In genomic region chr7:1032536-1033181, GRCh38 we compare ENCODE assay signal across 19 cellular contexts. TPM values are rescaled to one million over a fixed set of nuclear protein-coding genes. Genes with fewer than 3 reads are reported as not detected.
A peak's percentile ranks its signal among the peaks of the same experiment; 100 is the strongest.
DNase-seq lines count a peak whose midpoint lies in the region; ATAC-seq, FAIRE-seq and TF ChIP-seq lines count a peak whose summit lies in the region.
"Had no signal": no experiment of that assay in that cellular context is flagged by ENCODE, and none has a peak within 500 bp of the region (broad histone marks: within the 10 kb centered on the region; RNA-seq: fewer than 3 reads in every experiment).

No MANE protein-coding gene starts in this region.

- POLR2A ChIA-PET in K562 (lab: Yijun Ruan, JAX): no interaction called here
- POLR2A ChIA-PET in naive thymus-derived CD4-positive, alpha-beta T cell (lab: Charles Lee): interaction anchor here (0.7 kb wide), 1 partner anchor 60 kb away, joined by 3 read pairs; no protein-coding TSS in a partner anchor

- peaks cover 44% of the 10 kb centered on the region for H3K4me1 Mint-ChIP-seq in activated naive CD4-positive, alpha-beta T cell treated with anti-CD3 and anti-CD28 coated beads, Interleukin-2, amount 50 U/mL, for 24 hours
- H3K4me1 Mint-ChIP-seq in activated naive CD4-positive, alpha-beta T cell treated with anti-CD3 and anti-CD28 coated beads for 36 hours (ENCODE audit: low read depth): peaks cover 45% of the 10 kb centered on the region
- H3K4me1 Mint-ChIP-seq in naive thymus-derived CD4-positive, alpha-beta T cell: peaks cover 29 to 57% (median 50%) of the 10 kb centered on the region in 7 donors

- H2AFZ ChIP-seq in K562 (ENCODE audit: low read depth, low read length): no peak overlapping the region
- H2AFZ ChIP-seq: GM23338 had no signal

- H3K79me2 ChIP-seq in K562 (ENCODE audit: control insufficient read depth, insufficient read depth, low read length): peaks cover 17% of the 10 kb centered on the region

- H3K9me1 ChIP-seq in K562 (ENCODE audit: control insufficient read depth, insufficient read depth, low read length): no peaks in the 10 kb centered on the region

- in situ Hi-C loops in K562 (cut with MboI): no loop called here

- ATAC-seq in K562: no peak
- ATAC-seq in naive thymus-derived CD4-positive, alpha-beta T cell: no peak
- ATAC-seq in GM19328 (IDR thresholded peaks at IDR 0.05; ENCODE audit: unreplicated experiment): no peak
- ATAC-seq in GM21619 (IDR thresholded peaks at IDR 0.05; ENCODE audit: unreplicated experiment): no peak
- ATAC-seq: GM12878, GM23338 had no signal

- WGBS in K562 (ENCODE audit: insufficient coverage, low coverage, missing lambda C conversion rate): 90% methylated on average over 18 of the region's 25 CpGs

- intact Hi-C loops in activated naive CD4-positive, alpha-beta T cell treated with anti-CD3 and anti-CD28 coated beads for 36 hours (cut with micrococcal nuclease): no loop called here
- intact Hi-C loops in K562 (cut with micrococcal nuclease): no loop called here
- intact Hi-C loops in naive thymus-derived CD4-positive, alpha-beta T cell (cut with micrococcal nuclease): no loop called here

- TF ChIP-seq POLR2A in K562 (conservative IDR thresholded peaks at IDR 0.05): no peak

- no peaks in the 10 kb centered on the region for H3K27me3 ChIP-seq in K562 (ENCODE audit: control insufficient read depth in 2 of 2, insufficient read depth in 2 of 2, low read length in 2 of 2)
- H3K27me3 ChIP-seq in naive thymus-derived CD4-positive, alpha-beta T cell (ENCODE audit: control insufficient read depth in 2 of 2, insufficient read depth in 2 of 2, low read length in 2 of 2): no peaks in the 10 kb centered on the region

- TF ChIP-seq EP300 in K562 (IDR thresholded peaks at IDR 0.05; ENCODE audit: low read length): no peak

- H3K27me3 Mint-ChIP-seq in activated naive CD4-positive, alpha-beta T cell treated with anti-CD3 and anti-CD28 coated beads, Interleukin-2, amount 50 U/mL, for 24 hours: no peaks in the 10 kb centered on the region
- H3K27me3 Mint-ChIP-seq in activated naive CD4-positive, alpha-beta T cell treated with anti-CD3 and anti-CD28 coated beads for 36 hours (ENCODE audit: low read depth): no peaks in the 10 kb centered on the region
- no peaks in the 10 kb centered on the region for H3K27me3 Mint-ChIP-seq in naive thymus-derived CD4-positive, alpha-beta T cell

- no peak for FAIRE-seq in K562 (lab: Jason Lieb, UNC)
- FAIRE-seq: A204.1, GM12878, GM18507 had no signal

- no peaks in the 10 kb centered on the region for H3K36me3 Mint-ChIP-seq in activated naive CD4-positive, alpha-beta T cell treated with anti-CD3 and anti-CD28 coated beads, Interleukin-2, amount 50 U/mL, for 24 hours
- no peaks in the 10 kb centered on the region for H3K36me3 Mint-ChIP-seq in activated naive CD4-positive, alpha-beta T cell treated with anti-CD3 and anti-CD28 coated beads for 36 hours (ENCODE audit: low read depth)
- H3K36me3 Mint-ChIP-seq in naive thymus-derived CD4-positive, alpha-beta T cell: peaks cover 0 to 4% (median 0%) of the 10 kb centered on the region in 5 donors

- no peak overlapping the region for H3K4me2 ChIP-seq in K562 (ENCODE audit: insufficient read depth, low read length)
- H3K4me2 ChIP-seq: GM23338 had no signal

- no peak overlapping the region for H3K27ac ChIP-seq in K562 (ENCODE audit: extremely low read depth, low read depth, low read length)
- H3K27ac ChIP-seq in naive thymus-derived CD4-positive, alpha-beta T cell (ENCODE audit: low read depth, low read length): no peak overlapping the region
- H3K27ac ChIP-seq: C4-2B had no signal

- H3K27ac Mint-ChIP-seq in activated naive CD4-positive, alpha-beta T cell treated with anti-CD3 and anti-CD28 coated beads, Interleukin-2, amount 50 U/mL, for 24 hours: peak overlapping the region; percentile 18
- H3K27ac Mint-ChIP-seq in activated naive CD4-positive, alpha-beta T cell treated with anti-CD3 and anti-CD28 coated beads for 36 hours: no peak overlapping the region
- peak overlapping the region in 6 of 9 donors; percentile 41 to 83 (median 62) for H3K27ac Mint-ChIP-seq in naive thymus-derived CD4-positive, alpha-beta T cell

- BruUV-seq in K562 (replicated peaks; lab: Mats Ljungman, UMichigan): no TSS peak

- H3K4me3 ChIP-seq in K562: no peak overlapping the region
- H3K4me3 ChIP-seq in naive thymus-derived CD4-positive, alpha-beta T cell (ENCODE audit: low read length): no peak overlapping the region
- H3K4me3 ChIP-seq: GM12878, GM23338 had no signal

- H3K9me3 ChIP-seq in K562 (replicated peaks; ENCODE audit: control insufficient read depth, insufficient read depth, low read depth, low read length): no peaks in the 10 kb centered on the region
- H3K9me3 ChIP-seq in naive thymus-derived CD4-positive, alpha-beta T cell (ENCODE audit: control insufficient read depth in 2 of 3, low read length in 3 of 3): no peaks in the 10 kb centered on the region

- no peak overlapping the region; a peak in 1 of 4 replicates for H3K9ac ChIP-seq in K562 (ENCODE audit: insufficient read depth in 1 of 2, low read depth in 2 of 2, low read length in 2 of 2)

- no peaks in the 10 kb centered on the region for H3K36me3 ChIP-seq in K562 (ENCODE audit: control insufficient read depth, insufficient read depth, low read length)
- no peaks in the 10 kb centered on the region for H3K36me3 ChIP-seq in naive thymus-derived CD4-positive, alpha-beta T cell (ENCODE audit: control insufficient read depth in 2 of 3, insufficient read depth in 3 of 3, low read length in 3 of 3)

- H3K9me3 Mint-ChIP-seq in activated naive CD4-positive, alpha-beta T cell treated with anti-CD3 and anti-CD28 coated beads, Interleukin-2, amount 50 U/mL, for 24 hours: no peaks in the 10 kb centered on the region
- H3K9me3 Mint-ChIP-seq in activated naive CD4-positive, alpha-beta T cell treated with anti-CD3 and anti-CD28 coated beads for 36 hours: no peaks in the 10 kb centered on the region
- peaks cover 0 to 3% (median 0%) of the 10 kb centered on the region in 11 donors for H3K9me3 Mint-ChIP-seq in naive thymus-derived CD4-positive, alpha-beta T cell

- H4K20me1 ChIP-seq in K562 (replicated peaks; ENCODE audit: control insufficient read depth, insufficient read depth, low read length): no peaks in the 10 kb centered on the region

- CTCF ChIA-PET in activated naive CD4-positive, alpha-beta T cell treated with anti-CD3 and anti-CD28 coated beads for 36 hours (lab: Charles Lee): no interaction called here
- CTCF ChIA-PET in K562 (lab: Yijun Ruan, JAX; ENCODE audit: low intra/inter-chr PET ratio): no interaction called here
- CTCF ChIA-PET in naive thymus-derived CD4-positive, alpha-beta T cell (lab: Charles Lee): no interaction called here

- TF ChIP-seq RAD21 in K562 (CRISPR knock-in tag; conservative IDR thresholded peaks at IDR 0.05 in 1 of 2, IDR thresholded peaks at IDR 0.05 in 1 of 2): no peak

- peak overlapping the region; percentile 24 for H3K4me3 Mint-ChIP-seq in activated naive CD4-positive, alpha-beta T cell treated with anti-CD3 and anti-CD28 coated beads, Interleukin-2, amount 50 U/mL, for 24 hours
- no peak overlapping the region for H3K4me3 Mint-ChIP-seq in activated naive CD4-positive, alpha-beta T cell treated with anti-CD3 and anti-CD28 coated beads for 36 hours
- peak overlapping the region in 7 of 10 donors; percentile 14 to 86 (median 45) for H3K4me3 Mint-ChIP-seq in naive thymus-derived CD4-positive, alpha-beta T cell
- H3K4me3 Mint-ChIP-seq: GM23338 had no signal

- H3K4me1 ChIP-seq in K562 (replicated peaks in 1 of 2; ENCODE audit: control insufficient read depth in 2 of 2, insufficient read depth in 2 of 2, low read length in 2 of 2): peaks cover 13 to 48% of the 10 kb centered on the region in 2 experiments
- peaks cover 26 to 33% of the 10 kb centered on the region in 2 donors for H3K4me1 ChIP-seq in naive thymus-derived CD4-positive, alpha-beta T cell (ENCODE audit: control insufficient read depth in 2 of 2, insufficient read depth in 2 of 2, low read length in 2 of 2)

- TF ChIP-seq CTCF in K562 (IDR thresholded peaks at IDR 0.05 in 2 of 3, conservative IDR thresholded peaks at IDR 0.05 in 1 of 3; ENCODE audit: insufficient read depth in 2 of 3, low read depth in 1 of 3, low read length in 3 of 3): no peak

- no peak for DNase-seq in activated naive CD4-positive, alpha-beta T cell treated with anti-CD3 and anti-CD28 coated beads for 36 hours
- DNase-seq in K562 (ENCODE audit: extremely low read depth in 1 of 4, low spot score in 3 of 4): no peak
- no peak for DNase-seq in naive thymus-derived CD4-positive, alpha-beta T cell
- DNase-seq in kidney glomerular epithelial cell (lab: John Stamatoyannopoulos, UW): no peak
- DNase-seq in NCI-H748 (lab: John Stamatoyannopoulos, UW; ENCODE audit: unreplicated experiment): no peak
- DNase-seq: DMS79, NCI-H1436 treated with DMSO at 0.1 percent for 48 hours, NCI-H2227 treated with DMSO at 0.1 percent for 48 hours, NCI-H526 had no signal

RNA-seq across cellular contexts. Expression of gene GPR146, which starts 11.7 kb away (rescaled TPM):
- total RNA-seq in activated naive CD4-positive, alpha-beta T cell treated with anti-CD3 and anti-CD28 coated beads for 36 hours: under 1 TPM; 0.57 to 0.62 TPM
- 8.9 and 13.9 TPM in 2 replicates for total RNA-seq in K562 (2011; cell fraction: chromatin; rRNA removed; ENCODE audit: low replicate concordance)
- total RNA-seq in K562 (2011; cell fraction: nucleolus; rRNA removed): 11.3 and 14.1 TPM in 2 replicates
- 6.3 and 7.0 TPM in 2 replicates for total RNA-seq in K562 (2011; cell fraction: nucleoplasm; rRNA removed)
- total RNA-seq in K562 (2014; rRNA removed) (0.41 and 1.3 TPM in 2 replicates), K562 (2014; rRNA removed; fragmentation: Illumina TruSeq; extraction: Trizol) (0.22 and 0.45 TPM in 2 replicates), K562 (2015; rRNA removed; fragmentation: Illumina TruSeq; extraction: Trizol) (0.40 and 0.68 TPM in 2 replicates), K562 (2021) (1.9 and 2.6 TPM in 2 replicates)
- polyA plus RNA-seq in K562 (2011; rRNA removed) (2.5 and 3.6 TPM in 2 replicates), K562 (2014; fragmentation: Illumina TruSeq; extraction: Trizol) (0.46 and 0.64 TPM in 2 replicates), K562 (2014; fragmentation: Nextera tagmentation; extraction: Ambion mirVana) (not detected), K562 (2014; rRNA removed) (0.67 and 1.8 TPM in 2 replicates)
- 2.5 and 8.6 TPM in 2 replicates for polyA plus RNA-seq in K562 (2011; cell fraction: cytosol; rRNA removed)
- 2.9 TPM in 2 replicates for polyA plus RNA-seq in K562 (2011; cell fraction: nucleus; rRNA removed)
- 1.8 and 2.2 TPM in 2 replicates for polyA plus RNA-seq in K562 (2012)
- polyA minus RNA-seq in K562 (2011; rRNA and poly(A)+ RNA removed): 1.3 and 4.1 TPM in 2 replicates
- polyA minus RNA-seq in K562 (2011; cell fraction: cytosol; rRNA and poly(A)+ RNA removed): 1.9 and 2.6 TPM in 2 replicates
- 5.8 and 6.2 TPM in 2 replicates for polyA minus RNA-seq in K562 (2011; cell fraction: nucleus; rRNA and poly(A)+ RNA removed)
- total RNA-seq in naive thymus-derived CD4-positive, alpha-beta T cell: 10 to 100 TPM; 10.1 to 26.5 (median 15.9) TPM
- 10 to 100 TPM; 13.5 to 16.9 TPM for polyA plus RNA-seq in naive thymus-derived CD4-positive, alpha-beta T cell

RNA-seq across cellular contexts. Expression of gene CYP2W1, which starts 49.7 kb away (rescaled TPM):
- not detected for total RNA-seq in activated naive CD4-positive, alpha-beta T cell treated with anti-CD3 and anti-CD28 coated beads for 36 hours
- not detected in 2 replicates for total RNA-seq in K562 (2011; cell fraction: chromatin; rRNA removed; ENCODE audit: low replicate concordance)
- total RNA-seq in K562 (2011; cell fraction: nucleolus; rRNA removed): not detected in 2 replicates
- not detected in 2 replicates for total RNA-seq in K562 (2011; cell fraction: nucleoplasm; rRNA removed)
- total RNA-seq in K562 (2014; rRNA removed) (not detected in 2 replicates), K562 (2014; rRNA removed; fragmentation: Illumina TruSeq; extraction: Trizol) (not detected in 2 replicates), K562 (2015; rRNA removed; fragmentation: Illumina TruSeq; extraction: Trizol) (not detected in 2 replicates), K562 (2021) (not detected in 2 replicates)
- polyA plus RNA-seq in K562 (2011; rRNA removed) (not detected in 2 replicates), K562 (2014; fragmentation: Illumina TruSeq; extraction: Trizol) (not detected in 2 replicates), K562 (2014; fragmentation: Nextera tagmentation; extraction: Ambion mirVana) (not detected), K562 (2014; rRNA removed) (0.07 TPM in 1 of 2 replicates, not detected in the other)
- not detected in 2 replicates for polyA plus RNA-seq in K562 (2011; cell fraction: cytosol; rRNA removed)
- not detected in 2 replicates for polyA plus RNA-seq in K562 (2011; cell fraction: nucleus; rRNA removed)
- 0.14 TPM in 1 of 2 replicates, not detected in the other for polyA plus RNA-seq in K562 (2012)
- not detected in 2 replicates for polyA minus RNA-seq in K562 (2011; rRNA and poly(A)+ RNA removed)
- not detected in 2 replicates for polyA minus RNA-seq in K562 (2011; cell fraction: cytosol; rRNA and poly(A)+ RNA removed)
- polyA minus RNA-seq in K562 (2011; cell fraction: nucleus; rRNA and poly(A)+ RNA removed): not detected in 2 replicates
- not detected for total RNA-seq in naive thymus-derived CD4-positive, alpha-beta T cell
- not detected for polyA plus RNA-seq in naive thymus-derived CD4-positive, alpha-beta T cell
- total RNA-seq: GM12878, GM23338, HT1080, RPMI7951 had no signal
- polyA plus RNA-seq: GM12878, GM23338 had no signal

RNA-seq across cellular contexts. Expression of gene GPER1, which starts 55.3 kb away (rescaled TPM):
- total RNA-seq in activated naive CD4-positive, alpha-beta T cell treated with anti-CD3 and anti-CD28 coated beads for 36 hours: not detected
- 0.18 and 0.28 TPM in 2 replicates for total RNA-seq in K562 (2011; cell fraction: chromatin; rRNA removed; ENCODE audit: low replicate concordance)
- total RNA-seq in K562 (2011; cell fraction: nucleolus; rRNA removed): 0.17 TPM in 1 of 2 replicates, not detected in the other
- total RNA-seq in K562 (2011; cell fraction: nucleoplasm; rRNA removed): not detected in 2 replicates
- total RNA-seq in K562 (2014; rRNA removed) (0.08 and 0.09 TPM in 2 replicates), K562 (2014; rRNA removed; fragmentation: Illumina TruSeq; extraction: Trizol) (not detected in 2 replicates), K562 (2015; rRNA removed; fragmentation: Illumina TruSeq; extraction: Trizol) (0.04 TPM in 1 of 2 replicates, not detected in the other), K562 (2021) (0.11 TPM in 1 of 2 replicates, not detected in the other)
- polyA plus RNA-seq in K562 (2011; rRNA removed) (0.08 and 0.14 TPM in 2 replicates), K562 (2014; fragmentation: Illumina TruSeq; extraction: Trizol) (not detected in 2 replicates), K562 (2014; fragmentation: Nextera tagmentation; extraction: Ambion mirVana) (not detected), K562 (2014; rRNA removed) (not detected in 2 replicates)
- 0.03 and 0.19 TPM in 2 replicates for polyA plus RNA-seq in K562 (2011; cell fraction: cytosol; rRNA removed)
- polyA plus RNA-seq in K562 (2011; cell fraction: nucleus; rRNA removed): 0.09 TPM in 1 of 2 replicates, not detected in the other
- 0.18 and 0.21 TPM in 2 replicates for polyA plus RNA-seq in K562 (2012)
- polyA minus RNA-seq in K562 (2011; rRNA and poly(A)+ RNA removed): 0.36 TPM in 1 of 2 replicates, not detected in the other
- polyA minus RNA-seq in K562 (2011; cell fraction: cytosol; rRNA and poly(A)+ RNA removed): not detected in 2 replicates
- polyA minus RNA-seq in K562 (2011; cell fraction: nucleus; rRNA and poly(A)+ RNA removed): 0.13 TPM in 1 of 2 replicates, not detected in the other
- total RNA-seq in naive thymus-derived CD4-positive, alpha-beta T cell: 1 to 10 TPM in 1 of 5 experiments, under 1 TPM in 1, not detected in 3; 0.13 to 1.3 TPM
- under 1 TPM; 0.21 to 0.47 TPM for polyA plus RNA-seq in naive thymus-derived CD4-positive, alpha-beta T cell
- total RNA-seq: GM23338 had no signal

RNA-seq across cellular contexts. Expression of gene COX19, which starts 57.3 kb away (rescaled TPM):
- 10 to 100 TPM; 12.6 to 15.2 TPM for total RNA-seq in activated naive CD4-positive, alpha-beta T cell treated with anti-CD3 and anti-CD28 coated beads for 36 hours
- total RNA-seq in K562 (2011; cell fraction: chromatin; rRNA removed; ENCODE audit: low replicate concordance): 75.3 and 83.0 TPM in 2 replicates
- total RNA-seq in K562 (2011; cell fraction: nucleolus; rRNA removed): 39.2 and 42.0 TPM in 2 replicates
- 67.4 and 75.2 TPM in 2 replicates for total RNA-seq in K562 (2011; cell fraction: nucleoplasm; rRNA removed)
- total RNA-seq in K562 (2014; rRNA removed) (7.9 and 11.7 TPM in 2 replicates), K562 (2014; rRNA removed; fragmentation: Illumina TruSeq; extraction: Trizol) (9.8 and 11.9 TPM in 2 replicates), K562 (2015; rRNA removed; fragmentation: Illumina TruSeq; extraction: Trizol) (8.6 and 9.4 TPM in 2 replicates), K562 (2021) (10.2 and 10.5 TPM in 2 replicates)
- polyA plus RNA-seq in K562 (2011; rRNA removed) (7.3 and 8.1 TPM in 2 replicates), K562 (2014; fragmentation: Illumina TruSeq; extraction: Trizol) (6.0 and 6.1 TPM in 2 replicates), K562 (2014; fragmentation: Nextera tagmentation; extraction: Ambion mirVana) (1 to 10 TPM; 5.2 to 5.9 TPM), K562 (2014; rRNA removed) (10.4 and 11.1 TPM in 2 replicates)
- 5.8 and 6.1 TPM in 2 replicates for polyA plus RNA-seq in K562 (2011; cell fraction: cytosol; rRNA removed)
- polyA plus RNA-seq in K562 (2011; cell fraction: nucleus; rRNA removed): 12.8 and 14.3 TPM in 2 replicates
- polyA plus RNA-seq in K562 (2012): 8.1 and 9.5 TPM in 2 replicates
- polyA minus RNA-seq in K562 (2011; rRNA and poly(A)+ RNA removed): 11.5 and 14.7 TPM in 2 replicates
- polyA minus RNA-seq in K562 (2011; cell fraction: cytosol; rRNA and poly(A)+ RNA removed): 1.1 and 2.5 TPM in 2 replicates
- 11.0 and 17.1 TPM in 2 replicates for polyA minus RNA-seq in K562 (2011; cell fraction: nucleus; rRNA and poly(A)+ RNA removed)
- total RNA-seq in naive thymus-derived CD4-positive, alpha-beta T cell: 10 to 100 TPM; 18.3 to 48.2 (median 46.1) TPM
- polyA plus RNA-seq in naive thymus-derived CD4-positive, alpha-beta T cell: 10 to 100 TPM; 26.7 to 28.1 TPM
